Comparison of ENCODE assay signal across 1 cellular context in the genomic region with DNA sequence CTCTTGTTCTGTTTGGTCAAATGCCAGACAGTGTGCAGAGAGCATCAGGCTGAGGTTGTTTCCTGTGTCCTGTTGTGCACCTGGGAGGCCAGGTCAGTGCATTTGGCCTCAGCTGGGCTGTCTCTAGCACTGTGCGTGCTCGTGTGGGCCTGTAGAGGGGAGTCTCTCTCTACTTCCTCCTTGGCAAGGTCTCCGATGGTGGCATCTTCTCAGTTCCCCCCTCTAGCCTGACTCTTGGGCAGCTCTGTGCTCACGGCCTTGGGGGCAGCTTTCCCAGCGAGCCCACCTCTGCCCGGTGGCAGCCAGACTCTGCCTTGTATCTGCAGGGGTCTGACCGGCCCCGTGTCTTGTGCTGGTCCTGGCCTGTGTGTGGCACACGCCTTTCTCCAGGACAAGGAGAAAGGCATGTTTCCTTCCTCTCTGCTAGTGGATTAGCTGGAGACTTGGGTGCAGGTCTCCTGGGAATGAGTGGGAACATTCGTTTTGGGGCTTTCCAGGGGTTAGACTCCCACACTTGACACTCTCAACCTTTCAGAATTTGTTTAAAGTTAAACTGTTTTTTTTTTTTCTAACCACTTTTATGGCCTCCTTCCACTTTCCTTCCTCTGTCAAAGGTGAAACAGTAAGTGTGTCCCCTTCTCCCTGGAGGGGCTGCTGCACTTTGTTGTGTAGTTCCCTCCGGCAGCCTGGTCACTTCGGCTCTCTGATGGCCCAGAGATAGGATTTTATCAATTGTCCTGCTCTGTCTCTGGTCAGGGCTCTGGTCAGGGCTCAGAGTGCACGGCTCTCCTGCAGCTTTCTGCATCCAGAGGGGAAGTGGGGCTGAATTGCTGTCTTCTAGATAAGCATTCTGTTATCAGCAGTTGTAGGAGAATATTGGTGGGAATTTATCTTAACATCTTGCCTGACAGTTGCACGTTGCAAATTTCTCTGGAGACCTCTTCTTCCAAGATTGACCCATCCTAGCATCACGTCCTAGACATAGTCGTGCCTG.
TF ChIP-seq lines count a peak whose summit lies in the region.

No MANE protein-coding gene starts in this region.

TF ChIP-seq in IMR-90, 13 proteins besides CTCF, POLR2A, EP300 and RAD21 (continued from another document):
- TF ChIP-seq MAZ (IDR thresholded peaks at IDR 0.05; ENCODE audit: borderline replicate concordance, low read depth, low read length) (no peak), NFE2L2 (IDR thresholded peaks at IDR 0.05; ENCODE audit: low read depth, low read length) (no peak), BHLHE40 (IDR thresholded peaks at IDR 0.05; ENCODE audit: low read depth, low read length) (no peak), RFX5 (IDR thresholded peaks at IDR 0.05; ENCODE audit: low read depth, low read length) (no peak), CHD1 (IDR thresholded peaks at IDR 0.05; ENCODE audit: low read depth, low read length) (no peak)
TF ChIP-seq in IMR-90: peak in this region for 0.
